8 cellular contexts compared by ENCODE assay signal in genomic region chr3:43855674-43856299, GRCh38.
A peak's percentile ranks its signal among the peaks of the same experiment; 100 is the strongest.
DNase-seq lines count a peak whose midpoint lies in the region; ATAC-seq, FAIRE-seq and TF ChIP-seq lines count a peak whose summit lies in the region.

No MANE protein-coding gene starts in this region.

- peak overlapping the region; percentile 25 for H4K91ac ChIP-seq in H1 (replicated peaks; ENCODE audit: insufficient read length, low read length)

- H2AFZ ChIP-seq in H1 (ENCODE audit: low read length), result no peak overlapping the region

- H3K36me3 ChIP-seq in WERI-Rb-1 (no peaks in the 10 kb centered on the region), H1 (ENCODE audit: control insufficient read depth in 2 of 4, insufficient read depth in 4 of 4, low read length in 3 of 4) (no peaks in the 10 kb centered on the region), mucosa of descending colon (ENCODE audit: low read depth) (no peaks in the 10 kb centered on the region), upper lobe of right lung (no peaks in the 10 kb centered on the region)

- H3K27me3 ChIP-seq in WERI-Rb-1 (ENCODE audit: insufficient read depth, low read depth, severe bottlenecking) (no peaks in the 10 kb centered on the region), H1 (replicated peaks in 1 of 4; ENCODE audit: control insufficient read depth in 3 of 4, extremely low read depth in 1 of 4, insufficient read depth in 3 of 4, low read length in 3 of 4) (peaks cover 0 to 3% (median under 1%) of the 10 kb centered on the region in 4 experiments; a peak in 2 of 7 replicates), upper lobe of right lung (peaks cover 39% of the 10 kb centered on the region)

- H3K9me3 ChIP-seq in WERI-Rb-1 (ENCODE audit: severe bottlenecking) (no peaks in the 10 kb centered on the region), H1 (ENCODE audit: insufficient read depth in 2 of 2, low read depth in 1 of 2, low read length in 1 of 2) (no peaks in the 10 kb centered on the region), mucosa of descending colon (no peaks in the 10 kb centered on the region), upper lobe of right lung (no peaks in the 10 kb centered on the region)

- H2BK15ac ChIP-seq in H1 (ENCODE audit: low read length), result no peak overlapping the region

- no peak overlapping the region for H3K18ac ChIP-seq in H1 (ENCODE audit: extremely low read depth, low read length)

- H2BK120ac ChIP-seq in H1 (replicated peaks; ENCODE audit: low read depth, low read length), result no peak overlapping the region

- H3K23ac ChIP-seq in H1 (ENCODE audit: insufficient read length), result no peak overlapping the region

- no peak overlapping the region for H3K14ac ChIP-seq in H1 (ENCODE audit: insufficient read length)

- intact Hi-C loops in mucosa of descending colon (cut with DNase I, micrococcal nuclease) (no loop called here), upper lobe of right lung (cut with DNase I) (no loop called here)

- no peak overlapping the region for H2BK5ac ChIP-seq in H1 (ENCODE audit: low read depth, low read length)

- no peak overlapping the region for H3K56ac ChIP-seq in H1 (replicated peaks; ENCODE audit: insufficient read length, low read depth, low read length)

- H2BK12ac ChIP-seq in H1 (ENCODE audit: low read depth, low read length), result no peak overlapping the region

- H3K4me3 ChIP-seq in WERI-Rb-1 (ENCODE audit: low read depth, low read length) (no peak overlapping the region), H1 (ENCODE audit: extremely low read depth in 1 of 4, insufficient read depth in 2 of 4, low read depth in 3 of 4, low read length in 4 of 4) (no peak overlapping the region), mucosa of descending colon (no peak overlapping the region), upper lobe of right lung (no peak overlapping the region)

- no peak overlapping the region for H3K9ac ChIP-seq in H1 (replicated peaks in 1 of 4; ENCODE audit: extremely low read depth in 1 of 4, low read depth in 3 of 4, low read length in 3 of 4)

- H4K5ac ChIP-seq in H1 (ENCODE audit: insufficient read length, low read depth, low read length), result no peak overlapping the region

- no peak overlapping the region for H3K4ac ChIP-seq in H1 (replicated peaks; ENCODE audit: insufficient read length, low read depth, low read length)

- H3K79me1 ChIP-seq in H1 (ENCODE audit: low read depth, low read length), result no peaks in the 10 kb centered on the region

- H3K4me1 ChIP-seq in H1 (replicated peaks in 1 of 4; ENCODE audit: control insufficient read depth in 3 of 4, insufficient read depth in 4 of 4, low read length in 3 of 4), result peaks cover 6 to 10% (median 9%) of the 10 kb centered on the region in 4 experiments
- H3K4me1 ChIP-seq in mucosa of descending colon (ENCODE audit: low read depth), result no peaks in the 10 kb centered on the region
- no peaks in the 10 kb centered on the region for H3K4me1 ChIP-seq in upper lobe of right lung

- TF ChIP-seq CTCF in WERI-Rb-1 (IDR thresholded peaks at IDR 0.05; ENCODE audit: low read depth, low read length) (peak; percentile 86), H1 (IDR thresholded peaks at IDR 0.05; ENCODE audit: control extremely low read depth in 1 of 3, insufficient read depth in 1 of 3, low read depth in 1 of 3, low read length in 3 of 3) (peak; percentile 77 to 89 (median 86)), mucosa of descending colon (IDR thresholded peaks at IDR 0.05) (peak; percentile 50), upper lobe of right lung (IDR thresholded peaks at IDR 0.05) (peak; percentile 64), omental fat pad (IDR thresholded peaks at IDR 0.05) (no peak)

- CTCF ChIA-PET in H1 (lab: Charles Lee; ENCODE audit: partially characterized antibody), result interaction anchor here (0.7 to 4.4 kb wide), 71 partner anchors 8 to 514 kb away, joined by 3 to 88 read pairs (median 4); no protein-coding TSS in a partner anchor

- DNase-seq in AG20443 (ENCODE audit: low spot score), result peak; percentile 76
- DNase-seq in NCI-H1105 treated with DMSO at 0.1 percent for 48 hours (lab: John Stamatoyannopoulos, UW), result peak; percentile 20
- DNase-seq in WERI-Rb-1, result peak; percentile 76
- DNase-seq in H1 (ENCODE audit: low read depth in 1 of 2, low spot score in 2 of 2), result peak in 1 of 2 experiments; percentile 84
- DNase-seq in mucosa of descending colon, result peak in 2 of 3 donors; percentile 59 to 82
- DNase-seq in upper lobe of right lung, result peak; percentile 73
- no peak for DNase-seq in omental fat pad (ENCODE audit: low spot score)

- TF ChIP-seq RAD21 in H1 (IDR thresholded peaks at IDR 0.05 in 1 of 2, conservative IDR thresholded peaks at IDR 0.05 in 1 of 2; ENCODE audit: low read depth in 2 of 2, low read length in 2 of 2), result peak; percentile 75 to 83

- H3K79me2 ChIP-seq in H1 (ENCODE audit: control insufficient read depth in 1 of 2, insufficient read depth in 2 of 2, low read length in 2 of 2), result no peaks in the 10 kb centered on the region

- peak; percentile 13 for FAIRE-seq in H1 (lab: Jason Lieb, UNC)

- H4K8ac ChIP-seq in H1 (ENCODE audit: extremely low read depth, insufficient read depth, low read length), result no peak overlapping the region

- POLR2A ChIA-PET in H1 (lab: Charles Lee; ENCODE audit: partially characterized antibody), result interaction anchor here (1.1 kb wide), 1 partner anchor 34 kb away, joined by 3 read pairs; no protein-coding TSS in a partner anchor

- 50% methylated on average over 3 of the region's 3 CpGs; no CpG with 5 or more reads in 1 of the 2 experiments for WGBS in H1 (ENCODE audit: extremely low coverage in 1 of 2, insufficient coverage in 1 of 2, insufficient read length in 1 of 2, insufficient replicate concordance in 2 of 2, low coverage in 1 of 2, low lambda C conversion rate in 2 of 2, missing lambda C conversion rate in 1 of 2), 2 experiments

- no peak for TF ChIP-seq POLR2A in H1 (IDR thresholded peaks at IDR 0.05; ENCODE audit: control extremely low read depth in 1 of 2, low read depth in 2 of 2, low read length in 2 of 2)

- H2AK5ac ChIP-seq in H1 (ENCODE audit: low read depth, low read length), result no peak overlapping the region

- no peak overlapping the region for H2BK20ac ChIP-seq in H1 (ENCODE audit: low read length)

- ATAC-seq in GM18861 (IDR thresholded peaks at IDR 0.05; ENCODE audit: unreplicated experiment), result peak; percentile 51
- peak; percentile 85 for ATAC-seq in mucosa of descending colon
- peak; percentile 93 for ATAC-seq in upper lobe of right lung
- ATAC-seq in omental fat pad (ENCODE audit: low FRiP score), result no peak

- H3K23me2 ChIP-seq in H1 (ENCODE audit: low read depth, low read length), result no peaks in the 10 kb centered on the region

- no peaks in the 10 kb centered on the region for H4K20me1 ChIP-seq in H1 (replicated peaks in 1 of 2; ENCODE audit: control insufficient read depth in 1 of 2, insufficient read depth in 2 of 2, low read length in 2 of 2)

- no peak overlapping the region for H3K4me2 ChIP-seq in H1 (ENCODE audit: insufficient read depth in 1 of 2, low read depth in 2 of 2, low read length in 2 of 2)

- TF ChIP-seq EP300 in H1 (IDR thresholded peaks at IDR 0.05; ENCODE audit: borderline replicate concordance in 1 of 2, low read depth in 2 of 2, low read length in 2 of 2), result no peak

- no peak overlapping the region for H3K27ac ChIP-seq in WERI-Rb-1
- no peak overlapping the region for H3K27ac ChIP-seq in H1 (ENCODE audit: low read depth, low read length)
- no peak overlapping the region for H3K27ac ChIP-seq in upper lobe of right lung

TF ChIP-seq in H1, 55 proteins besides CTCF, POLR2A, EP300 and RAD21:
- peak; percentile 82 for TF ChIP-seq YY1 (IDR thresholded peaks at IDR 0.05; ENCODE audit: low read depth, low read length)
- no peak for TF ChIP-seq CHD1 (IDR thresholded peaks at IDR 0.05; ENCODE audit: low read depth, low read length)

Comparison
In these comparisons a context has a peak if more than half of its experiments do, and no peak if none do; other contexts are left out.
1. CTCF ChIP-seq: peak in WERI-Rb-1 (single experiment), H1 (3 of 3), mucosa of descending colon (single experiment) and upper lobe of right lung (single experiment); none in omental fat pad (0 of 3).